23 cellular contexts compared by ENCODE assay signal in the genomic region with DNA sequence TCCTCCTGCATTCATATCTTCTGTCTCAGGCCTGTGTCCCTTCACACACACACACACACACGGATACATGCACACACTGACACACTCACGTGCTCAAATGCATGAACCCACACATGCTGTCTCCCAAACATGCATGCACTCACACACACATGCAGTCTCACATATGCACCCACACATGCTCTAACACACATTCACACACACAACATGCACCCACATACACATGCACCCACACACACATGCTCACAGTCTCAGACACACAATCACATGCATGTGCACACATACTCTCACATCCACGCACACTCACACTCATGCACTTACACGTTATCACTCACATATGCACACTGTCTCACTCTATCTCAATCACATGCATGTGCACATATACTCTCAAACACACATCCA. TPM values are rescaled to one million over a fixed set of nuclear protein-coding genes. Genes with fewer than 3 reads are reported as not detected.
A peak's percentile ranks its signal among the peaks of the same experiment; 100 is the strongest.
DNase-seq lines count a peak whose midpoint lies in the region; ATAC-seq, FAIRE-seq and TF ChIP-seq lines count a peak whose summit lies in the region.
"Had no signal": no experiment of that assay in that cellular context is flagged by ENCODE, and none has a peak within 500 bp of the region (broad histone marks: within the 10 kb centered on the region; RNA-seq: fewer than 3 reads in every experiment).

No MANE protein-coding gene starts in this region.

- BruUV-seq in HepG2 (replicated peaks; lab: Mats Ljungman, UMichigan) = no TSS peak

- TF ChIP-seq POLR2A in HepG2 (IDR thresholded peaks at IDR 0.05; ENCODE audit: insufficient read depth in 1 of 2, low read depth in 2 of 2, low read length in 2 of 2) = no peak
- no peak for TF ChIP-seq POLR2A in right lobe of liver (IDR thresholded peaks at IDR 0.05)

- no peak overlapping the region for H3K9ac ChIP-seq in HepG2 (ENCODE audit: insufficient read depth, low read depth, low read length)

- H3K36me3 ChIP-seq in HepG2 (replicated peaks in 1 of 2; ENCODE audit: control insufficient read depth in 1 of 2, insufficient read depth in 2 of 2, low read length in 2 of 2) = no peaks in the 10 kb centered on the region
- no peaks in the 10 kb centered on the region for H3K36me3 ChIP-seq in right lobe of liver
- H3K36me3 ChIP-seq: breast epithelium, ovary, tibial artery had no signal

- H3K27me3 ChIP-seq in HepG2 (ENCODE audit: control insufficient read depth in 1 of 2, insufficient read depth in 2 of 2, low read length in 2 of 2) (no peaks in the 10 kb centered on the region), right lobe of liver (no peaks in the 10 kb centered on the region)
- H3K27me3 ChIP-seq: breast epithelium, ovary, tibial artery had no signal

- TF ChIP-seq RAD21 in HepG2 (CRISPR knock-in tag; IDR thresholded peaks at IDR 0.05) = no peak

- H2AFZ ChIP-seq in HepG2 (ENCODE audit: low read length) = no peak overlapping the region

- no peak overlapping the region for H3K4me2 ChIP-seq in HepG2 (ENCODE audit: low read depth, low read length)

- in situ Hi-C loops in HepG2 (cut with HindIII; ENCODE audit: extremely low pct_ligation_motif_present, low pct_unique_long_range_greater_than_20kb) = no loop called here

- no peaks in the 10 kb centered on the region for H3K79me2 ChIP-seq in HepG2 (ENCODE audit: insufficient read depth, low read length)

- H3K36me3 Mint-ChIP-seq in mesothelial cell of epicardium = no peaks in the 10 kb centered on the region
- H3K36me3 Mint-ChIP-seq in activated naive CD4-positive, alpha-beta T cell treated with anti-CD3 and anti-CD28 coated beads, Interleukin-2, amount 50 U/mL, for 72 hours = peaks cover 32 to 48% of the 10 kb centered on the region in 2 donors

- 90% methylated on average over 4 of the region's 4 CpGs for WGBS in HepG2 (ENCODE audit: low lambda C conversion rate)
- WGBS in right lobe of liver (ENCODE audit: insufficient coverage, low coverage, low lambda C conversion rate, missing lambda C conversion rate) = 86% methylated on average over 4 of the region's 4 CpGs

- peaks cover 12% of the 10 kb centered on the region for H3K9me3 Mint-ChIP-seq in mesothelial cell of epicardium
- H3K9me3 Mint-ChIP-seq in activated naive CD4-positive, alpha-beta T cell treated with anti-CD3 and anti-CD28 coated beads, Interleukin-2, amount 50 U/mL, for 72 hours = peaks cover 0 to 8% of the 10 kb centered on the region in 2 donors
- H3K9me3 Mint-ChIP-seq: activated T-helper 17 cell treated with anti-CD3 and anti-CD28 coated beads, Interleukin-2, amount 50 U/mL, for 72 hours had no signal

- ATAC-seq in HepG2 (no peak), right lobe of liver (no peak), HG02759 (IDR thresholded peaks at IDR 0.05; ENCODE audit: unreplicated experiment) (peak; percentile 1)
- no peak for ATAC-seq in activated naive CD4-positive, alpha-beta T cell treated with anti-CD3 and anti-CD28 coated beads, Interleukin-2, amount 50 U/mL, for 72 hours
- ATAC-seq: naive thymus-derived CD8-positive, alpha-beta T cell had no signal

- DNase-seq in HepG2 (ENCODE audit: low spot score) = no peak
- DNase-seq in right lobe of liver = no peak
- DNase-seq in coronary artery (ENCODE audit: low spot score) = no peak
- DNase-seq in cerebellum (ENCODE audit: low spot score) = no peak
- DNase-seq in mesothelial cell of epicardium (ENCODE audit: low spot score in 2 of 2, unreplicated experiment in 2 of 2) = no peak
- no peak for DNase-seq in GOT3 (lab: John Stamatoyannopoulos, UW)
- no peak for DNase-seq in activated naive CD4-positive, alpha-beta T cell treated with anti-CD3 and anti-CD28 coated beads, Interleukin-2, amount 50 U/mL, for 72 hours (ENCODE audit: low spot score in 2 of 2)
- DNase-seq: foreskin melanocyte; naive thymus-derived CD8-positive, alpha-beta T cell; NCI-H1436; NCI-H526; stimulated activated naive CD4-positive, alpha-beta T cell had no signal

- no peak for TF ChIP-seq CTCF in HepG2 (CRISPR knock-in tag; IDR thresholded peaks at IDR 0.05)
- no peak for TF ChIP-seq CTCF in right lobe of liver (IDR thresholded peaks at IDR 0.05)
- no peak for TF ChIP-seq CTCF in coronary artery (IDR thresholded peaks at IDR 0.05)
- no peak for TF ChIP-seq CTCF in mesothelial cell of epicardium (IDR thresholded peaks at IDR 0.05; ENCODE audit: unreplicated experiment)

- H3K4me1 Mint-ChIP-seq in mesothelial cell of epicardium = peaks cover 6% of the 10 kb centered on the region

- H3K4me1 ChIP-seq in HepG2 (ENCODE audit: insufficient read depth, low read length) = peaks cover 3% of the 10 kb centered on the region; the same call in 1 of the 2 replicates
- no peaks in the 10 kb centered on the region for H3K4me1 ChIP-seq in right lobe of liver
- H3K4me1 ChIP-seq: breast epithelium had no signal

- no peaks in the 10 kb centered on the region for H3K27me3 Mint-ChIP-seq in mesothelial cell of epicardium (ENCODE audit: low read depth)
- H3K27me3 Mint-ChIP-seq: activated CD8-positive, alpha-beta memory T cell treated with anti-CD3 and anti-CD28 coated beads, Interleukin-2, amount 10 ng/mL, durations not matched to agents 7 days and 5 days; activated T-helper 17 cell treated with anti-CD3 and anti-CD28 coated beads, Interleukin-2, amount 50 U/mL, for 72 hours; B cell; memory B cell; naive thymus-derived CD8-positive, alpha-beta T cell had no signal

- H3K9me3 ChIP-seq in HepG2 (ENCODE audit: low read length) (no peaks in the 10 kb centered on the region), right lobe of liver (no peaks in the 10 kb centered on the region)
- H3K9me3 ChIP-seq: breast epithelium, ovary, tibial artery had no signal

- CTCF ChIA-PET in HepG2 (lab: Yijun Ruan, JAX; ENCODE audit: low intra/inter-chr PET ratio, low total read pairs) = no interaction called here

- FAIRE-seq in HepG2 (lab: Jason Lieb, UNC) = no peak
- FAIRE-seq: keratinocyte, TTC549 had no signal

- H3K27ac ChIP-seq in HepG2 (ENCODE audit: extremely low read length, insufficient read depth, low read length) (no peak overlapping the region), right lobe of liver (no peak overlapping the region), coronary artery (no peak overlapping the region)
- H3K27ac ChIP-seq: breast epithelium, epithelial cell of prostate, ovary, tibial artery had no signal

- no peak overlapping the region for H3K4me3 ChIP-seq in HepG2 (replicated peaks in 1 of 3; ENCODE audit: insufficient read depth in 1 of 3, low read depth in 2 of 3, low read length in 3 of 3)
- H3K4me3 ChIP-seq in right lobe of liver = no peak overlapping the region
- peak overlapping the region; percentile 28 for H3K4me3 ChIP-seq in coronary artery
- H3K4me3 ChIP-seq: breast epithelium, ovary had no signal

- no peak overlapping the region for H3K27ac Mint-ChIP-seq in mesothelial cell of epicardium
- no peak overlapping the region for H3K27ac Mint-ChIP-seq in activated naive CD4-positive, alpha-beta T cell treated with anti-CD3 and anti-CD28 coated beads, Interleukin-2, amount 50 U/mL, for 72 hours
- H3K27ac Mint-ChIP-seq: activated CD8-positive, alpha-beta memory T cell treated with anti-CD3 and anti-CD28 coated beads, Interleukin-2, amount 10 ng/mL, durations not matched to agents 7 days and 5 days; activated T-helper 17 cell treated with anti-CD3 and anti-CD28 coated beads, Interleukin-2, amount 50 U/mL, for 72 hours; B cell; memory B cell; naive thymus-derived CD8-positive, alpha-beta T cell had no signal

- intact Hi-C loops in HepG2 (cut with micrococcal nuclease; ENCODE audit: unreplicated experiment) = no loop called here
- intact Hi-C loops in right lobe of liver (cut with DNase I) = no loop called here

- H3K4me3 Mint-ChIP-seq in mesothelial cell of epicardium = no peak overlapping the region
- H3K4me3 Mint-ChIP-seq: activated CD8-positive, alpha-beta memory T cell treated with anti-CD3 and anti-CD28 coated beads, Interleukin-2, amount 10 ng/mL, durations not matched to agents 7 days and 5 days; activated T-helper 17 cell treated with anti-CD3 and anti-CD28 coated beads, Interleukin-2, amount 50 U/mL, for 72 hours; B cell; memory B cell; naive thymus-derived CD8-positive, alpha-beta T cell had no signal

- POLR2A ChIA-PET in HepG2 (lab: Yijun Ruan, JAX) = no interaction called here

- TF ChIP-seq EP300 in HepG2 (IDR thresholded peaks at IDR 0.05; ENCODE audit: low read depth in 2 of 2, low read length in 2 of 2) = no peak
- no peak for TF ChIP-seq EP300 in HepG2 (CRISPR knock-in tag; IDR thresholded peaks at IDR 0.05; ENCODE audit: borderline replicate concordance)

- no peaks in the 10 kb centered on the region for H4K20me1 ChIP-seq in HepG2 (ENCODE audit: insufficient read depth, low read length)

TF ChIP-seq in HepG2, 621 proteins besides CTCF, POLR2A, EP300 and RAD21 (continues in another document):
- TF ChIP-seq AGO1 (IDR thresholded peaks at IDR 0.05; ENCODE audit: low read depth, low read length, poor library complexity, severe bottlenecking) = no peak

RNA-seq across cellular contexts. Expression of a gene that starts 1.9 kb away (rescaled TPM):
- 0.15 and 0.77 TPM in 2 replicates for total RNA-seq in HepG2 (2016; rRNA removed; fragmentation: Illumina TruSeq; extraction: Trizol)
- 4.7 and 5.9 TPM in 2 replicates for total RNA-seq in HepG2 (2016; cell fraction: cytosol; rRNA removed; fragmentation: Illumina TruSeq; extraction: Trizol; ENCODE audit: low read depth)
- total RNA-seq in HepG2 (2016; cell fraction: insoluble cytoplasmic fraction; rRNA removed; fragmentation: Illumina TruSeq; extraction: Trizol) = 0.10 and 0.63 TPM in 2 replicates
- total RNA-seq in HepG2 (2016; cell fraction: membrane; rRNA removed; fragmentation: Illumina TruSeq; extraction: Trizol) = 0.77 and 1.1 TPM in 2 replicates
- total RNA-seq in HepG2 (2016; cell fraction: nucleus; rRNA removed; fragmentation: Illumina TruSeq; extraction: Trizol) = 1.7 TPM in 2 replicates
- polyA plus RNA-seq in HepG2 (2011; rRNA removed) = 0.13 and 0.20 TPM in 2 replicates
- 0.05 and 0.10 TPM in 2 replicates for polyA plus RNA-seq in HepG2 (2011; cell fraction: cytosol; rRNA removed)
- polyA plus RNA-seq in HepG2 (2011; cell fraction: nucleus; rRNA removed) = 0.40 and 0.45 TPM in 2 replicates
- 0.04 and 0.25 TPM in 2 replicates for polyA plus RNA-seq in HepG2 (2012)
- polyA plus RNA-seq in HepG2 (2016; cell fraction: cytosol; fragmentation: Illumina TruSeq; extraction: Trizol; ENCODE audit: low read depth) = 0.02 TPM in 1 of 2 replicates, not detected in the other
- polyA plus RNA-seq in HepG2 (2016; cell fraction: insoluble cytoplasmic fraction; fragmentation: Illumina TruSeq; extraction: Trizol; ENCODE audit: low read depth) = 0.17 TPM in 1 of 2 replicates, not detected in the other
- 0.12 TPM in 1 of 2 replicates, not detected in the other for polyA plus RNA-seq in HepG2 (2016; cell fraction: membrane; fragmentation: Illumina TruSeq; extraction: Trizol; ENCODE audit: low read depth)
- polyA plus RNA-seq in HepG2 (2016; cell fraction: nucleus; fragmentation: Illumina TruSeq; extraction: Trizol; ENCODE audit: insufficient read depth, low read depth) = 0.67 and 0.85 TPM in 2 replicates
- 1.4 and 4.0 TPM in 2 replicates for polyA minus RNA-seq in HepG2 (2011; rRNA and poly(A)+ RNA removed; ENCODE audit: low replicate concordance)
- polyA minus RNA-seq in HepG2 (2011; cell fraction: cytosol; rRNA and poly(A)+ RNA removed) = 0.79 TPM in 1 of 2 replicates, not detected in the other
- polyA minus RNA-seq in HepG2 (2011; cell fraction: nucleus; rRNA and poly(A)+ RNA removed) = 1.5 and 1.9 TPM in 2 replicates
- 1 to 10 TPM in 5 of 6 experiments, under 1 TPM in 1; 0.68 to 3.8 (median 2.1) TPM for total RNA-seq in right lobe of liver
- total RNA-seq in cerebellum = 1.1 TPM
- total RNA-seq in mesothelial cell of epicardium = 0.31 to 0.84 TPM (median 0.63 TPM) in 3 replicates
- total RNA-seq in activated naive CD4-positive, alpha-beta T cell treated with anti-CD3 and anti-CD28 coated beads, Interleukin-2, amount 50 U/mL, for 72 hours = 10 to 100 TPM; 42.4 to 86.5 TPM

Comparison
In these comparisons a context has a peak if more than half of its experiments do, and no peak if none do; other contexts are left out.
1. RNA of a gene that starts 1.9 kb away (total RNA-seq): 42.4 to 86.5 TPM in activated naive CD4-positive, alpha-beta T cell treated with anti-CD3 and anti-CD28 coated beads, Interleukin-2, amount 50 U/mL, for 72 hours; 0.68 to 3.8 TPM in right lobe of liver, 1.1 TPM in cerebellum (single experiment), 0.10 to 5.9 TPM in HepG2 and 0.31 to 0.84 TPM in mesothelial cell of epicardium; every median in the first group is over 4 times any median in the second.